In the genomic region with DNA sequence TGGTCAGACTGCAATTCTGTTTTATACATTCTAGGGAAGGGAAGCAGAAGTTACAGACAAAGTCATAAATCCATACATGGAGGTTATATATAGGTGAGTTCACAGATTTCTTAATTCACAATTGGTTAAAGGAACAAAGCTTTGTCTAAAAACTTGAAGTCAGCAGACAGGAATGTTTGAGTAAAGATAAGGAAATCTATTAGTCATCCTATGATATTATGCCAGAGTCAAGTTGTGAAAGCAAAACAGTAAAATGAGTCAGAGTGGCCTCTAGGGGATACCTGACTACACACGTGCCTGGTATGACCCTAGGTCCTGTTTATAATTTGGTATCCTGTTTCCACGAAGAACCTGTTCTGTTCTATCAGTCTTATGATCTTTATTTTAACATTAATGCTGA, we compare ENCODE assay signal across 17 cellular contexts. TPM values are rescaled to one million over a fixed set of nuclear protein-coding genes. Genes with fewer than 3 reads are reported as not detected.
A peak's percentile ranks its signal among the peaks of the same experiment; 100 is the strongest.
DNase-seq lines count a peak whose midpoint lies in the region; ATAC-seq, FAIRE-seq and TF ChIP-seq lines count a peak whose summit lies in the region.
"Had no signal": no experiment of that assay in that cellular context is flagged by ENCODE, and none has a peak within 500 bp of the region (broad histone marks: within the 10 kb centered on the region; RNA-seq: fewer than 3 reads in every experiment).

No MANE protein-coding gene starts in this region.

- H3K79me2 ChIP-seq in HepG2 (ENCODE audit: insufficient read depth, low read length) = no peaks in the 10 kb centered on the region

- H3K27ac ChIP-seq in brain microvascular endothelial cell (no peak overlapping the region), HepG2 (ENCODE audit: extremely low read length, insufficient read depth, low read length) (no peak overlapping the region)
- H3K27ac ChIP-seq: psoas muscle had no signal

- H3K27me3 ChIP-seq in brain microvascular endothelial cell (replicated peaks) (no peaks in the 10 kb centered on the region), HepG2 (ENCODE audit: control insufficient read depth in 1 of 2, insufficient read depth in 2 of 2, low read length in 2 of 2) (no peaks in the 10 kb centered on the region)

- H3K36me3 ChIP-seq in brain microvascular endothelial cell (replicated peaks) (no peaks in the 10 kb centered on the region), HepG2 (replicated peaks in 1 of 2; ENCODE audit: control insufficient read depth in 1 of 2, insufficient read depth in 2 of 2, low read length in 2 of 2) (no peaks in the 10 kb centered on the region)

- TF ChIP-seq POLR2A in NB4 (IDR thresholded peaks at IDR 0.05; ENCODE audit: extremely low read depth, insufficient read length) (no peak), HepG2 (IDR thresholded peaks at IDR 0.05; ENCODE audit: insufficient read depth in 1 of 2, low read depth in 2 of 2, low read length in 2 of 2) (no peak)

- peaks cover 5% of the 10 kb centered on the region; the same call in 1 of the 2 replicates for H3K9me3 ChIP-seq in HepG2 (ENCODE audit: low read length)
- H3K9me3 ChIP-seq: psoas muscle had no signal

- intact Hi-C loops in HepG2 (cut with micrococcal nuclease; ENCODE audit: unreplicated experiment) = no loop called here

- no peak for TF ChIP-seq RAD21 in HepG2 (CRISPR knock-in tag; IDR thresholded peaks at IDR 0.05)

- BruUV-seq in HepG2 (replicated peaks; lab: Mats Ljungman, UMichigan) = no TSS peak

- H3K4me1 ChIP-seq in HepG2 (ENCODE audit: insufficient read depth, low read length) = no peaks in the 10 kb centered on the region
- H3K4me1 ChIP-seq: psoas muscle had no signal

- ATAC-seq in HepG2 = no peak
- ATAC-seq in HG02885 (IDR thresholded peaks at IDR 0.05; ENCODE audit: poor library complexity, unreplicated experiment) = no peak
- ATAC-seq in omental fat pad (ENCODE audit: low FRiP score) = no peak
- ATAC-seq: psoas muscle; Right ventricle myocardium inferior; stimulated activated effector memory CD8-positive, alpha-beta T cell treated with anti-CD3 and anti-CD28 coated beads, Interleukin-12 subunit alpha, Interleukin-12 subunit beta, amount 100 ng/mL, for 72 hours had no signal

- H2AFZ ChIP-seq in HepG2 (ENCODE audit: low read length) = no peak overlapping the region

- WGBS in HepG2 (ENCODE audit: low lambda C conversion rate) = 0% methylated on average over 2 of the region's 2 CpGs

- CTCF ChIA-PET in HepG2 (lab: Yijun Ruan, JAX; ENCODE audit: low intra/inter-chr PET ratio, low total read pairs) = no interaction called here

- DNase-seq in Caki2 (ENCODE audit: low read depth) = peak; percentile 71
- DNase-seq in NB4 (ENCODE audit: low read depth) = peak; percentile 2
- DNase-seq in brain microvascular endothelial cell = peak; percentile 0
- DNase-seq in HepG2 (ENCODE audit: low spot score) = peak; percentile 2
- no peak for DNase-seq in omental fat pad (ENCODE audit: low spot score)
- no peak for DNase-seq in stimulated activated CD8-positive, alpha-beta memory T cell treated with anti-CD3 and anti-CD28 coated beads, Interleukin-4, amount 100 ng/mL, for 48 hours
- DNase-seq in NCI-H524 (lab: John Stamatoyannopoulos, UW) = no peak
- DNase-seq: activated CD4-positive, alpha-beta T cell treated with anti-CD3 and anti-CD28 coated beads, Interleukin-2, amount 50 U/mL, for 48 hours; NCI-H1048; NCI-H446 treated with DMSO at 0.1 percent for 48 hours; psoas muscle; stimulated activated CD4-positive, alpha-beta T cell treated with anti-CD3 and anti-CD28 coated beads, Interleukin-1b, Interleukin-23, amount 100 ng/mL, for 48 hours had no signal

- FAIRE-seq in HepG2 (lab: Jason Lieb, UNC) = no peak

- POLR2A ChIA-PET in HepG2 (lab: Yijun Ruan, JAX) = no interaction called here

- no peaks in the 10 kb centered on the region for H4K20me1 ChIP-seq in HepG2 (ENCODE audit: insufficient read depth, low read length)

- no peak for TF ChIP-seq EP300 in HepG2 (IDR thresholded peaks at IDR 0.05; ENCODE audit: low read depth in 2 of 2, low read length in 2 of 2)
- TF ChIP-seq EP300 in HepG2 (CRISPR knock-in tag; IDR thresholded peaks at IDR 0.05; ENCODE audit: borderline replicate concordance) = no peak

- H3K9ac ChIP-seq in HepG2 (ENCODE audit: insufficient read depth, low read depth, low read length) = no peak overlapping the region

- in situ Hi-C loops in Caki2 (cut with HindIII; ENCODE audit: low pct_unique_long_range_greater_than_20kb, low sequenced_read_pairs) = no loop called here
- in situ Hi-C loops in brain microvascular endothelial cell (cut with HindIII; ENCODE audit: low pct_ligation_motif_present, low sequenced_read_pairs) = no loop called here
- in situ Hi-C loops in HepG2 (cut with HindIII; ENCODE audit: extremely low pct_ligation_motif_present, low pct_unique_long_range_greater_than_20kb) = no loop called here

- no peak overlapping the region for H3K4me2 ChIP-seq in HepG2 (ENCODE audit: low read depth, low read length)

- no peak for TF ChIP-seq CTCF in NB4 (IDR thresholded peaks at IDR 0.05; ENCODE audit: low read depth, low read length)
- TF ChIP-seq CTCF in brain microvascular endothelial cell (IDR thresholded peaks at IDR 0.05; ENCODE audit: low read depth, low read length, missing control alignments) = no peak
- TF ChIP-seq CTCF in HepG2 (CRISPR knock-in tag; IDR thresholded peaks at IDR 0.05) = no peak
- TF ChIP-seq CTCF in omental fat pad (IDR thresholded peaks at IDR 0.05) = no peak

- H3K4me3 ChIP-seq in NB4 (ENCODE audit: low read depth, low read length) = no peak overlapping the region
- no peak overlapping the region for H3K4me3 ChIP-seq in brain microvascular endothelial cell (ENCODE audit: low read depth, low read length)
- H3K4me3 ChIP-seq in HepG2 (replicated peaks in 1 of 3; ENCODE audit: insufficient read depth in 1 of 3, low read depth in 2 of 3, low read length in 3 of 3) = no peak overlapping the region
- H3K4me3 ChIP-seq: psoas muscle had no signal

TF ChIP-seq in HepG2, 621 proteins besides CTCF, POLR2A, EP300 and RAD21:
- TF ChIP-seq BHLHE40 (IDR thresholded peaks at IDR 0.05; ENCODE audit: low read length) (peak; percentile 49; the same call in 1 of the 2 replicates), ZNF556 (CRISPR knock-in tag; IDR thresholded peaks at IDR 0.05; ENCODE audit: borderline replicate concordance) (no peak), ZNF18 (CRISPR knock-in tag; IDR thresholded peaks at IDR 0.05; ENCODE audit: insufficient replicate concordance) (no peak)
- TF ChIP-seq, protein P1, sequence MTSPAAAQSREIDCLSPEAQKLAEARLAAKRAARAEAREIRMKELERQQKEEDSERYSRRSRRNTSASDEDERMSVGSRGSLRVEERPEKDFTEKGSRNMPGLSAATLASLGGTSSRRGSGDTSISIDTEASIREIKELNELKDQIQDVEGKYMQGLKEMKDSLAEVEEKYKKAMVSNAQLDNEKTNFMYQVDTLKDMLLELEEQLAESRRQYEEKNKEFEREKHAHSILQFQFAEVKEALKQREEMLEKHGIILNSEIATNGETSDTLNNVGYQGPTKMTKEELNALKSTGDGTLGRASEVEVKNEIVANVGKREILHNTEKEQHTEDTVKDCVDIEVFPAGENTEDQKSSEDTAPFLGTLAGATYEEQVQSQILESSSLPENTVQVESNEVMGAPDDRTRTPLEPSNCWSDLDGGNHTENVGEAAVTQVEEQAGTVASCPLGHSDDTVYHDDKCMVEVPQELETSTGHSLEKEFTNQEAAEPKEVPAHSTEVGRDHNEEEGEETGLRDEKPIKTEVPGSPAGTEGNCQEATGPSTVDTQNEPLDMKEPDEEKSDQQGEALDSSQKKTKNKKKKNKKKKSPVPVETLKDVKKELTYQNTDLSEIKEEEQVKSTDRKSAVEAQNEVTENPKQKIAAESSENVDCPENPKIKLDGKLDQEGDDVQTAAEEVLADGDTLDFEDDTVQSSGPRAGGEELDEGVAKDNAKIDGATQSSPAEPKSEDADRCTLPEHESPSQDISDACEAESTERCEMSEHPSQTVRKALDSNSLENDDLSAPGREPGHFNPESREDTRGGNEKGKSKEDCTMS (CRISPR knock-in tag; conservative IDR thresholded peaks at IDR 0.05) = no peak

RNA-seq across cellular contexts. Expression of gene ACTRT1, which starts 31.5 kb away (rescaled TPM):
- total RNA-seq in Caki2 (2014; rRNA removed; shearing (Covaris generic); ENCODE audit: low replicate concordance) = not detected in 2 replicates
- total RNA-seq in HepG2 (2016; rRNA removed; fragmentation: Illumina TruSeq; extraction: Trizol) (not detected in 2 replicates), omental fat pad (not detected)
- total RNA-seq in HepG2 (2016; cell fraction: cytosol; rRNA removed; fragmentation: Illumina TruSeq; extraction: Trizol; ENCODE audit: low read depth) = not detected in 2 replicates
- not detected in 2 replicates for total RNA-seq in HepG2 (2016; cell fraction: insoluble cytoplasmic fraction; rRNA removed; fragmentation: Illumina TruSeq; extraction: Trizol)
- total RNA-seq in HepG2 (2016; cell fraction: membrane; rRNA removed; fragmentation: Illumina TruSeq; extraction: Trizol) = not detected in 2 replicates
- total RNA-seq in HepG2 (2016; cell fraction: nucleus; rRNA removed; fragmentation: Illumina TruSeq; extraction: Trizol) = not detected in 2 replicates
- 0.07 TPM in 1 of 2 replicates, not detected in the other for polyA plus RNA-seq in HepG2 (2011; rRNA removed)
- polyA plus RNA-seq in HepG2 (2011; cell fraction: cytosol; rRNA removed) = not detected in 2 replicates
- 0.17 and 0.18 TPM in 2 replicates for polyA plus RNA-seq in HepG2 (2011; cell fraction: nucleus; rRNA removed)
- polyA plus RNA-seq in HepG2 (2012) = not detected in 2 replicates
- polyA plus RNA-seq in HepG2 (2016; cell fraction: cytosol; fragmentation: Illumina TruSeq; extraction: Trizol; ENCODE audit: low read depth) = not detected in 2 replicates
- polyA plus RNA-seq in HepG2 (2016; cell fraction: insoluble cytoplasmic fraction; fragmentation: Illumina TruSeq; extraction: Trizol; ENCODE audit: low read depth) = not detected in 2 replicates
- not detected in 2 replicates for polyA plus RNA-seq in HepG2 (2016; cell fraction: membrane; fragmentation: Illumina TruSeq; extraction: Trizol; ENCODE audit: low read depth)
- polyA plus RNA-seq in HepG2 (2016; cell fraction: nucleus; fragmentation: Illumina TruSeq; extraction: Trizol; ENCODE audit: insufficient read depth, low read depth) = not detected in 2 replicates
- polyA minus RNA-seq in HepG2 (2011; rRNA and poly(A)+ RNA removed; ENCODE audit: low replicate concordance) = 0.10 TPM in 1 of 2 replicates, not detected in the other
- polyA minus RNA-seq in HepG2 (2011; cell fraction: cytosol; rRNA and poly(A)+ RNA removed) = not detected in 2 replicates
- 0.26 and 1.2 TPM in 2 replicates for polyA minus RNA-seq in HepG2 (2011; cell fraction: nucleus; rRNA and poly(A)+ RNA removed)
- total RNA-seq: mononuclear cell, psoas muscle, Right ventricle myocardium inferior, ureter had no signal
- polyA plus RNA-seq: psoas muscle had no signal

Comparison
In these comparisons a context has a peak if more than half of its experiments do, and no peak if none do; other contexts are left out.
1. DNase-seq: peak in Caki2 (single experiment), NB4 (single experiment), brain microvascular endothelial cell (single experiment) and HepG2 (single experiment); none in omental fat pad (single experiment), stimulated activated CD8-positive, alpha-beta memory T cell treated with anti-CD3 and anti-CD28 coated beads, Interleukin-4, amount 100 ng/mL, for 48 hours (single experiment) and NCI-H524 (0 of 2).